1 cellular context compared by ENCODE assay signal in the genomic region with DNA sequence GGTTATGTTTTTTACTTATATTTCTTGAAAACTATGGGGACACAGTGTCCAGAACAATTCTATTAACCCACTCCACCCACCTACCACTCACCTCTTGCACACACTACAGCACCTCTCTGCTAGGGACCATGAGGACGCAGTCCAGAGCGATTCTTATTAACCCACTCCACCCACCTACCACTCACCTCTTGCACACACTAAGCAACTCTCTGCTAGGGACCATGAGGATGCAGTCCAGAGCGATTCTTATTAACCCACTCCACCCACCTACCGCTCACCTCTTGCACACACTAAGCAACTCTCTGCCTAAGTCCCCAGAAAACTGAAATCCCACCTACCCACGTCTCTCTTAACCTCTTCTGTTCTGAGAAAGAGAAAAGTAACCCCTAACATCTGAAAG.
A peak's percentile ranks its signal among the peaks of the same experiment; 100 is the strongest.
TF ChIP-seq lines count a peak whose summit lies in the region.

No MANE protein-coding gene starts in this region.

TF ChIP-seq in GM12878, 131 proteins besides CTCF, POLR2A, EP300 and RAD21:
- no peak for TF ChIP-seq SREBF2 (IDR thresholded peaks at IDR 0.05; ENCODE audit: low read length)
- no peak for TF ChIP-seq STAT3 (IDR thresholded peaks at IDR 0.05; ENCODE audit: low read depth, low read length)
- TF ChIP-seq, protein P1, sequence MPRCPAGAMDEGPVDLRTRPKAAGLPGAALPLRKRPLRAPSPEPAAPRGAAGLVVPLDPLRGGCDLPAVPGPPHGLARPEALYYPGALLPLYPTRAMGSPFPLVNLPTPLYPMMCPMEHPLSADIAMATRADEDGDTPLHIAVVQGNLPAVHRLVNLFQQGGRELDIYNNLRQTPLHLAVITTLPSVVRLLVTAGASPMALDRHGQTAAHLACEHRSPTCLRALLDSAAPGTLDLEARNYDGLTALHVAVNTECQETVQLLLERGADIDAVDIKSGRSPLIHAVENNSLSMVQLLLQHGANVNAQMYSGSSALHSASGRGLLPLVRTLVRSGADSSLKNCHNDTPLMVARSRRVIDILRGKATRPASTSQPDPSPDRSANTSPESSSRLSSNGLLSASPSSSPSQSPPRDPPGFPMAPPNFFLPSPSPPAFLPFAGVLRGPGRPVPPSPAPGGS (IDR thresholded peaks at IDR 0.05; ENCODE audit: borderline replicate concordance, insufficient read depth, low read depth, low read length, poor library complexity, severe bottlenecking) = peak; percentile 80
- TF ChIP-seq TCF12 (IDR thresholded peaks at IDR 0.05; ENCODE audit: low read depth, low read length) = no peak
